Comparison of ENCODE assay signal across 8 cellular contexts in genomic region chr16:66315210-66315825, GRCh38. TPM values are rescaled to one million over a fixed set of nuclear protein-coding genes. Genes with fewer than 3 reads are reported as not detected.
DNase-seq lines count a peak whose midpoint lies in the region; ATAC-seq and TF ChIP-seq lines count a peak whose summit lies in the region.

No MANE protein-coding gene starts in this region.

- H3K4me3 ChIP-seq in fibroblast of pulmonary artery (replicated peaks; ENCODE audit: low read depth, low read length) (no peak overlapping the region), neuronal stem cell (ENCODE audit: low read length in 2 of 2) (no peak overlapping the region), thoracic aorta (no peak overlapping the region)

- H3K4me3 Mint-ChIP-seq in activated T-cell treated with anti-CD3 and anti-CD28 coated beads, Interleukin-2, amount 50 U/mL, for 4 hours: no peak overlapping the region

- H3K18ac ChIP-seq in neuronal stem cell (ENCODE audit: low read length): no peak overlapping the region

- no peak overlapping the region for H3K4me2 ChIP-seq in neuronal stem cell (ENCODE audit: insufficient read depth, low read length, poor library complexity, severe bottlenecking)

- no peak overlapping the region for H2AK5ac ChIP-seq in neuronal stem cell (ENCODE audit: low read depth, low read length)

- no peak overlapping the region for H2BK12ac ChIP-seq in neuronal stem cell (ENCODE audit: low read length)

- no peak overlapping the region for H3K4ac ChIP-seq in neuronal stem cell (ENCODE audit: low read length)

- H3K4me1 ChIP-seq in neuronal stem cell (ENCODE audit: control insufficient read depth in 2 of 2, insufficient read depth in 1 of 2, low read depth in 1 of 2, low read length in 2 of 2): no peaks in the 10 kb centered on the region
- H3K4me1 ChIP-seq in thoracic aorta (ENCODE audit: control insufficient read depth in 1 of 2, low read depth in 2 of 2): peaks cover 0 to 3% of the 10 kb centered on the region in 2 donors

- H3K27ac ChIP-seq in neuronal stem cell (replicated peaks; ENCODE audit: low read length): no peak overlapping the region
- no peak overlapping the region for H3K27ac ChIP-seq in thoracic aorta

- H3K79me1 ChIP-seq in neuronal stem cell (ENCODE audit: low read depth, low read length): no peaks in the 10 kb centered on the region

- ATAC-seq in GM21528 (IDR thresholded peaks at IDR 0.05; ENCODE audit: low FRiP score, unreplicated experiment): peak; percentile 97
- peak; percentile 66 to 90 for ATAC-seq in activated T-cell treated with anti-CD3 and anti-CD28 coated beads, Interleukin-2, amount 50 U/mL, for 4 hours
- no peak for ATAC-seq in thoracic aorta (ENCODE audit: insufficient number of reproducible peaks, low FRiP score, low read depth)

- H3K14ac ChIP-seq in neuronal stem cell (ENCODE audit: low read length): no peak overlapping the region

- H3K9me3 Mint-ChIP-seq in activated T-cell treated with anti-CD3 and anti-CD28 coated beads, Interleukin-2, amount 50 U/mL, for 4 hours: no peaks in the 10 kb centered on the region

- DNase-seq in DMS53 treated with DMSO at 0.1 percent for 48 hours (lab: John Stamatoyannopoulos, UW; ENCODE audit: unreplicated experiment) (peak; percentile 53), HuH-7.5 (ENCODE audit: low spot score) (peak; percentile 61), OCI-M1 (lab: John Stamatoyannopoulos, UW) (peak; percentile 86), fibroblast of pulmonary artery (ENCODE audit: low read depth) (peak; percentile 84), neuronal stem cell (ENCODE audit: low spot score) (peak; percentile 76), thoracic aorta (ENCODE audit: low spot score) (peak; percentile 25)
- DNase-seq in activated T-cell treated with anti-CD3 and anti-CD28 coated beads, Interleukin-2, amount 50 U/mL, for 4 hours: peak; percentile 20

- H3K36me3 ChIP-seq in neuronal stem cell (replicated peaks in 1 of 2; ENCODE audit: control insufficient read depth in 2 of 2, insufficient read depth in 2 of 2, low read length in 2 of 2): no peaks in the 10 kb centered on the region
- no peaks in the 10 kb centered on the region for H3K36me3 ChIP-seq in thoracic aorta

- H2BK120ac ChIP-seq in neuronal stem cell (ENCODE audit: low read depth, low read length): no peak overlapping the region

- no peak overlapping the region for H4K8ac ChIP-seq in neuronal stem cell (ENCODE audit: low read depth, low read length)

- no peak overlapping the region for H2BK15ac ChIP-seq in neuronal stem cell (ENCODE audit: low read length)

- TF ChIP-seq CTCF in fibroblast of pulmonary artery (IDR thresholded peaks at IDR 0.05; ENCODE audit: low read length, missing control alignments) (no peak), thoracic aorta (IDR thresholded peaks at IDR 0.05) (peak; percentile 97)

- WGBS in neuronal stem cell (ENCODE audit: extremely low coverage in 2 of 2, insufficient read length in 2 of 2, insufficient replicate concordance in 1 of 2), 2 donors: no CpG with 5 or more reads among the region's 6 CpGs

- H2AFZ ChIP-seq in neuronal stem cell (ENCODE audit: low read length): no peak overlapping the region

- no peak overlapping the region for H2BK5ac ChIP-seq in neuronal stem cell (ENCODE audit: low read length)

- H3K9me3 ChIP-seq in neuronal stem cell (replicated peaks in 1 of 2; ENCODE audit: control insufficient read depth in 2 of 2, insufficient read depth in 1 of 2, low read depth in 1 of 2, low read length in 2 of 2) (no peaks in the 10 kb centered on the region), thoracic aorta (no peaks in the 10 kb centered on the region)

- no peaks in the 10 kb centered on the region for H3K4me1 Mint-ChIP-seq in activated T-cell treated with anti-CD3 and anti-CD28 coated beads, Interleukin-2, amount 50 U/mL, for 4 hours (ENCODE audit: low read depth)

- no peak overlapping the region for H3K23ac ChIP-seq in neuronal stem cell (ENCODE audit: low read depth, low read length, poor library complexity)

- H3K27me3 ChIP-seq in neuronal stem cell (ENCODE audit: control insufficient read depth in 3 of 3, insufficient read depth in 3 of 3, low read depth in 1 of 3, low read length in 3 of 3): peaks cover 0 to 4% (median 0%) of the 10 kb centered on the region in 3 experiments
- H3K27me3 ChIP-seq in thoracic aorta (replicated peaks; ENCODE audit: insufficient read depth): no peaks in the 10 kb centered on the region

- H4K91ac ChIP-seq in neuronal stem cell (ENCODE audit: low read depth, low read length, poor library complexity): no peak overlapping the region

- peaks cover 6% of the 10 kb centered on the region for H3K27me3 Mint-ChIP-seq in activated T-cell treated with anti-CD3 and anti-CD28 coated beads, Interleukin-2, amount 50 U/mL, for 4 hours (ENCODE audit: low read depth)

- no peak overlapping the region for H3K9ac ChIP-seq in neuronal stem cell (ENCODE audit: low read depth, low read length, poor library complexity)

- H3K36me3 Mint-ChIP-seq in activated T-cell treated with anti-CD3 and anti-CD28 coated beads, Interleukin-2, amount 50 U/mL, for 4 hours (ENCODE audit: insufficient read depth): no peaks in the 10 kb centered on the region

RNA-seq across cellular contexts. Expression of gene CDH5, which starts 51.2 kb away (rescaled TPM):
- under 1 TPM in 1 of 3 donors, not detected in 2; 0.13 TPM for total RNA-seq in activated T-cell treated with anti-CD3 and anti-CD28 coated beads, Interleukin-2, amount 50 U/mL, for 4 hours
- 0.21 TPM for polyA plus RNA-seq in neuronal stem cell (2013, experiment 1 of 2)
- polyA plus RNA-seq in neuronal stem cell (2013, experiment 2 of 2): 0.25 TPM
- total RNA-seq in thoracic aorta: 10 to 100 TPM; 21.1 to 40.0 TPM

Comparison
In these comparisons a context has a peak if more than half of its experiments do, and no peak if none do; other contexts are left out.
1. DNase-seq: peak in every context shown above with its lines; median percentile 86 in OCI-M1; 84 in fibroblast of pulmonary artery; 76 in neuronal stem cell; 61 in HuH-7.5; 53 in DMS53 treated with DMSO at 0.1 percent for 48 hours; 25 in thoracic aorta; 20 in activated T-cell treated with anti-CD3 and anti-CD28 coated beads, Interleukin-2, amount 50 U/mL, for 4 hours.
2. RNA of gene CDH5, which starts 51.2 kb away (total RNA-seq): 21.1 to 40.0 TPM in thoracic aorta; 0.13 TPM in activated T-cell treated with anti-CD3 and anti-CD28 coated beads, Interleukin-2, amount 50 U/mL, for 4 hours; every median in the first group is over 10 times any median in the second.